In genomic region chr21:33578959-33579542, GRCh38 we compare ENCODE assay signal across 10 cellular contexts. TPM values are rescaled to one million over a fixed set of nuclear protein-coding genes. Genes with fewer than 3 reads are reported as not detected.
DNase-seq lines count a peak whose midpoint lies in the region; ATAC-seq and TF ChIP-seq lines count a peak whose summit lies in the region.
"Had no signal": no experiment of that assay in that cellular context is flagged by ENCODE, and none has a peak within 500 bp of the region (broad histone marks: within the 10 kb centered on the region; RNA-seq: fewer than 3 reads in every experiment).

No MANE protein-coding gene starts in this region.

- no peak overlapping the region for H3K18ac ChIP-seq in H9 (ENCODE audit: insufficient read length, low read depth, low read length)

- CTCF ChIA-PET in activated CD4-positive, alpha-beta memory T cell treated with anti-CD3 and anti-CD28 coated beads for 36 hours (lab: Charles Lee) = interaction anchor here (0.7 to 1.7 kb wide), 2 partner anchors 27 to 120 kb away, joined by 3 to 7 read pairs; no protein-coding TSS in a partner anchor

- H4K20me1 ChIP-seq in H9 (ENCODE audit: control insufficient read depth, insufficient read depth, insufficient read length) = no peaks in the 10 kb centered on the region

- no peak overlapping the region for H2BK20ac ChIP-seq in H9 (ENCODE audit: low read depth, low read length, poor library complexity, severe bottlenecking)

- H2AK5ac ChIP-seq in H9 (ENCODE audit: insufficient read length, low read length) = no peak overlapping the region

- intact Hi-C loops in activated CD4-positive, alpha-beta memory T cell treated with anti-CD3 and anti-CD28 coated beads for 36 hours (cut with micrococcal nuclease) = no loop called here

- H3K79me1 ChIP-seq in H9 (ENCODE audit: insufficient read depth, low read depth, low read length, poor library complexity, severe bottlenecking) = no peaks in the 10 kb centered on the region

- no peaks in the 10 kb centered on the region for H3K4me1 ChIP-seq in H9 (ENCODE audit: insufficient read depth, low read length)
- H3K4me1 ChIP-seq: HAP-1, SJSA1 had no signal

- H3K23ac ChIP-seq in H9 (ENCODE audit: insufficient read length, low read depth, low read length) = no peak overlapping the region

- H3K23me2 ChIP-seq in H9 (ENCODE audit: insufficient read length, low read depth, low read length, poor library complexity, severe bottlenecking) = no peaks in the 10 kb centered on the region

- no peak overlapping the region for H2BK15ac ChIP-seq in H9 (ENCODE audit: low read depth, low read length)

- H3K4me1 Mint-ChIP-seq in H9 = no peaks in the 10 kb centered on the region
- peaks cover 11% of the 10 kb centered on the region for H3K4me1 Mint-ChIP-seq in activated CD4-positive, alpha-beta memory T cell treated with anti-CD3 and anti-CD28 coated beads for 36 hours (ENCODE audit: low read depth)

- no peak overlapping the region for H3K4me3 Mint-ChIP-seq in H9
- no peak overlapping the region for H3K4me3 Mint-ChIP-seq in activated CD4-positive, alpha-beta memory T cell treated with anti-CD3 and anti-CD28 coated beads for 36 hours

- H3K9ac ChIP-seq in H9 (ENCODE audit: extremely low read depth, insufficient read length, low read length) = no peak overlapping the region

- H3K56ac ChIP-seq in H9 (ENCODE audit: insufficient read length, low read depth, low read length) = no peak overlapping the region

- no peak overlapping the region for H4K91ac ChIP-seq in H9 (ENCODE audit: insufficient read length, low read depth, low read length)

- no peaks in the 10 kb centered on the region for H3K27me3 Mint-ChIP-seq in H9 (ENCODE audit: low read depth)
- no peaks in the 10 kb centered on the region for H3K27me3 Mint-ChIP-seq in activated CD4-positive, alpha-beta memory T cell treated with anti-CD3 and anti-CD28 coated beads for 36 hours

- no peaks in the 10 kb centered on the region for H3K27me3 ChIP-seq in H9 (ENCODE audit: insufficient read depth, low read length)
- H3K27me3 ChIP-seq: SJSA1 had no signal

- POLR2A ChIA-PET in activated CD4-positive, alpha-beta memory T cell treated with anti-CD3 and anti-CD28 coated beads for 36 hours (lab: Charles Lee) = interaction anchor here (0.6 to 0.8 kb wide), 3 partner anchors 9 to 35 kb away, joined by 3 to 4 read pairs (median 4); partner anchors contain the start of genes DONSON and SON

- H4K8ac ChIP-seq in H9 (replicated peaks; ENCODE audit: insufficient read length, low read depth, low read length) = no peak overlapping the region

- no peaks in the 10 kb centered on the region for H3K79me2 ChIP-seq in H9 (ENCODE audit: insufficient read depth, low read length)

- no peak overlapping the region for H4K5ac ChIP-seq in H9 (ENCODE audit: insufficient read length, low read depth, low read length)

- no peak overlapping the region for H3T11ph ChIP-seq in H9 (ENCODE audit: low read length)

- peak overlapping the region; percentile 47 for H3K27ac ChIP-seq in H9 (ENCODE audit: insufficient read length, low read depth, low read length)
- H3K27ac ChIP-seq: SJSA1 had no signal

- DNase-seq in CD1c-positive myeloid dendritic cell (ENCODE audit: extremely low spot score) (peak; percentile 14), H9 (no peak), iris pigment epithelial cell (ENCODE audit: low read depth) (peak; percentile 25), SW480 (ENCODE audit: low spot score) (no peak), T-helper 9 cell (no peak), NCI-H2227 (lab: John Stamatoyannopoulos, UW; ENCODE audit: unreplicated experiment) (no peak)
- DNase-seq in activated CD4-positive, alpha-beta memory T cell treated with anti-CD3 and anti-CD28 coated beads for 36 hours = no peak

- no peaks in the 10 kb centered on the region for H3K9me3 ChIP-seq in H9 (ENCODE audit: control insufficient read depth, low read depth, low read length)
- H3K9me3 ChIP-seq: HAP-1, SJSA1 had no signal

- peaks cover 5 to 72% (median 50%) of the 10 kb centered on the region in 3 experiments; a peak in 6 of 7 replicates for H3K36me3 Mint-ChIP-seq in H9 (ENCODE audit: insufficient read depth in 1 of 3, low read depth in 3 of 3)
- H3K36me3 Mint-ChIP-seq in activated CD4-positive, alpha-beta memory T cell treated with anti-CD3 and anti-CD28 coated beads for 36 hours = peaks cover 29% of the 10 kb centered on the region

- H2BK120ac ChIP-seq in H9 (ENCODE audit: low read depth, low read length, poor library complexity, severe bottlenecking) = no peak overlapping the region

- H2BK12ac ChIP-seq in H9 (ENCODE audit: insufficient read length, low read depth, low read length) = no peak overlapping the region

- H3K14ac ChIP-seq in H9 (ENCODE audit: insufficient read depth, low read length) = no peak overlapping the region

- no peak overlapping the region for H3K4ac ChIP-seq in H9 (ENCODE audit: low read depth, low read length)

- H3K4me2 ChIP-seq in H9 (ENCODE audit: insufficient read depth, insufficient read length, low read length) = no peak overlapping the region

- H3K27ac Mint-ChIP-seq in H9 = peak overlapping the region in 2 of 3 experiments; percentile 57 to 92; a peak in 3 of 7 replicates
- peak overlapping the region; percentile 84 for H3K27ac Mint-ChIP-seq in activated CD4-positive, alpha-beta memory T cell treated with anti-CD3 and anti-CD28 coated beads for 36 hours

- ATAC-seq in HG03571 (IDR thresholded peaks at IDR 0.05; ENCODE audit: unreplicated experiment) = no peak

- TF ChIP-seq CTCF in H9 (conservative IDR thresholded peaks at IDR 0.05) = no peak

- no peak overlapping the region for H2BK5ac ChIP-seq in H9 (ENCODE audit: insufficient read length, low read length)

- no CpG with 5 or more reads among the region's 7 CpGs for WGBS in H9 (ENCODE audit: extremely low coverage, insufficient read length, low lambda C conversion rate)

- H2AFZ ChIP-seq in H9 (ENCODE audit: low read length) = no peak overlapping the region

- no peaks in the 10 kb centered on the region for H3K9me3 Mint-ChIP-seq in H9
- no peaks in the 10 kb centered on the region for H3K9me3 Mint-ChIP-seq in activated CD4-positive, alpha-beta memory T cell treated with anti-CD3 and anti-CD28 coated beads for 36 hours

RNA-seq across cellular contexts. Expression of gene DONSON, which starts 9.4 kb away (rescaled TPM):
- total RNA-seq in H9 (2021) = 35.3 and 37.9 TPM in 2 replicates
- total RNA-seq in activated CD4-positive, alpha-beta memory T cell treated with anti-CD3 and anti-CD28 coated beads for 36 hours = 10 to 100 TPM; 38.2 to 39.0 TPM

RNA-seq across cellular contexts. Expression of gene SON, which starts 36.2 kb away (rescaled TPM):
- 319 and 329 TPM in 2 replicates for total RNA-seq in H9 (2021)
- total RNA-seq in activated CD4-positive, alpha-beta memory T cell treated with anti-CD3 and anti-CD28 coated beads for 36 hours = 100 to 1,000 TPM; 270 to 279 TPM

RNA-seq across cellular contexts. Expression of gene GART, which starts 37.1 kb away (rescaled TPM):
- 161 and 162 TPM in 2 replicates for total RNA-seq in H9 (2021)
- 100 to 1,000 TPM; 210 to 214 TPM for total RNA-seq in activated CD4-positive, alpha-beta memory T cell treated with anti-CD3 and anti-CD28 coated beads for 36 hours

Comparison
In these comparisons a context has a peak if more than half of its experiments do, and no peak if none do; other contexts are left out.
1. DNase-seq: peak in CD1c-positive myeloid dendritic cell (single experiment) and iris pigment epithelial cell (single experiment); none in H9 (single experiment), activated CD4-positive, alpha-beta memory T cell treated with anti-CD3 and anti-CD28 coated beads for 36 hours (single experiment), SW480 (single experiment), T-helper 9 cell (single experiment) and NCI-H2227 (single experiment).